In the genomic region with DNA sequence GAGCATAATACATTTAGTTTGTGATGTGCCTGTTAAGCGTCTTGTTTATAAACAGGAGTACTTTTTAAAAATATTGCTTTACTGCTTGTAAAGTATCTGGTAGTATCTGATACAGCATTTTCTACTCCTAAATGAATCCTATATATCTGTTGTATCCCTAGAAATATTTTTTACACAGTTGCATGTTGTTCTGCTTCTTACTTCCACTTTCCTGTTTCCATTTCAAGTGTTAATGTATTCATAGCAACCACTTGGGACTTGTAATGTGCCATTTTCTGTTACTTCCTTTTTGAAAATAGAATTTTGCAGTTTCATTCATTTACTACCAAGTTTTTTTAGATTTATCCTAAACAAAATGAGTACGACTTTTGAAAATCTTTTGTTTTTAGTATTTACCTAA, we compare ENCODE assay signal across 13 cellular contexts. TPM values are rescaled to one million over a fixed set of nuclear protein-coding genes. Genes with fewer than 3 reads are reported as not detected.
DNase-seq lines count a peak whose midpoint lies in the region; ATAC-seq and TF ChIP-seq lines count a peak whose summit lies in the region.
"Had no signal": no experiment of that assay in that cellular context is flagged by ENCODE, and none has a peak within 500 bp of the region (broad histone marks: within the 10 kb centered on the region; RNA-seq: fewer than 3 reads in every experiment).

No MANE protein-coding gene starts in this region.

- intact Hi-C loops in activated B cell treated with CpG ODN at 0.5 μM for 24 hours (cut with micrococcal nuclease): loop anchor here (1.0 to 5.0 kb wide), 3 partner anchors 25 to 589 kb away; a partner anchor contains a TSS

- CTCF ChIA-PET in activated B cell treated with CpG ODN at 0.5 μM for 24 hours (lab: Charles Lee): no interaction called here

- ATAC-seq in GM18498 (IDR thresholded peaks at IDR 0.05; ENCODE audit: unreplicated experiment) (peak; percentile 78), GM21515 (IDR thresholded peaks at IDR 0.05; ENCODE audit: unreplicated experiment) (peak; percentile 66), HG03432 (IDR thresholded peaks at IDR 0.05; ENCODE audit: unreplicated experiment) (peak; percentile 87), activated B cell treated with CpG ODN at 0.5 μM for 24 hours (ENCODE audit: low read depth) (peak; percentile 57)
- ATAC-seq: activated T-cell treated with anti-CD3 and anti-CD28 coated beads, Interleukin-2, amount 50 U/mL, for 4 hours; HCT116 had no signal

- POLR2A ChIA-PET in activated B cell treated with CpG ODN at 0.5 μM for 24 hours (lab: Charles Lee): no interaction called here

- peak overlapping the region; percentile 75 for H3K27ac Mint-ChIP-seq in activated B cell treated with CpG ODN at 0.5 μM for 24 hours

- H3K36me3 Mint-ChIP-seq in activated B cell treated with CpG ODN at 0.5 μM for 24 hours (ENCODE audit: low read depth): peaks cover 71% of the 10 kb centered on the region

- DNase-seq in activated B cell treated with CpG ODN at 0.5 μM for 24 hours (no peak), NCI-H2171 treated with DMSO at 0.1 percent for 48 hours (lab: John Stamatoyannopoulos, UW) (no peak), foreskin melanocyte (no peak), kidney tubule cell (ENCODE audit: low spot score) (no peak), GM19238 (ENCODE audit: insufficient read length, low spot score) (no peak)
- DNase-seq: activated T-cell treated with anti-CD3 and anti-CD28 coated beads, Interleukin-2, amount 50 U/mL, for 4 hours; hippocampal formation; NCI-H1436 treated with DMSO at 0.1 percent for 48 hours; tibial artery had no signal

- no peak for TF ChIP-seq CTCF in activated B cell treated with CpG ODN at 0.5 μM for 24 hours (IDR thresholded peaks at IDR 0.05)

- no peaks in the 10 kb centered on the region for H3K9me3 Mint-ChIP-seq in activated B cell treated with CpG ODN at 0.5 μM for 24 hours
- H3K9me3 Mint-ChIP-seq: activated T-cell treated with anti-CD3 and anti-CD28 coated beads, Interleukin-2, amount 50 U/mL, for 4 hours had no signal

- H3K4me1 Mint-ChIP-seq in activated B cell treated with CpG ODN at 0.5 μM for 24 hours: peaks cover 32% of the 10 kb centered on the region

- no peaks in the 10 kb centered on the region for H3K27me3 Mint-ChIP-seq in activated B cell treated with CpG ODN at 0.5 μM for 24 hours

- peak overlapping the region; percentile 11 for H3K4me3 Mint-ChIP-seq in activated B cell treated with CpG ODN at 0.5 μM for 24 hours
- H3K4me3 Mint-ChIP-seq: activated T-cell treated with anti-CD3 and anti-CD28 coated beads, Interleukin-2, amount 50 U/mL, for 4 hours had no signal

RNA-seq across cellular contexts. Expression of a gene that starts 24.9 kb away (rescaled TPM):
- 62.9 and 73.4 TPM in 2 replicates for total RNA-seq in activated B cell treated with CpG ODN at 0.5 μM for 24 hours
